Comparison of ENCODE assay signal across 1 cellular context in genomic region chr2:216777637-216778273, GRCh38.
TF ChIP-seq lines count a peak whose summit lies in the region.

No MANE protein-coding gene starts in this region.

TF ChIP-seq in HepG2, 621 proteins besides CTCF, POLR2A, EP300 and RAD21 (continued from another document and continues in another):
- TF ChIP-seq, protein P1, sequence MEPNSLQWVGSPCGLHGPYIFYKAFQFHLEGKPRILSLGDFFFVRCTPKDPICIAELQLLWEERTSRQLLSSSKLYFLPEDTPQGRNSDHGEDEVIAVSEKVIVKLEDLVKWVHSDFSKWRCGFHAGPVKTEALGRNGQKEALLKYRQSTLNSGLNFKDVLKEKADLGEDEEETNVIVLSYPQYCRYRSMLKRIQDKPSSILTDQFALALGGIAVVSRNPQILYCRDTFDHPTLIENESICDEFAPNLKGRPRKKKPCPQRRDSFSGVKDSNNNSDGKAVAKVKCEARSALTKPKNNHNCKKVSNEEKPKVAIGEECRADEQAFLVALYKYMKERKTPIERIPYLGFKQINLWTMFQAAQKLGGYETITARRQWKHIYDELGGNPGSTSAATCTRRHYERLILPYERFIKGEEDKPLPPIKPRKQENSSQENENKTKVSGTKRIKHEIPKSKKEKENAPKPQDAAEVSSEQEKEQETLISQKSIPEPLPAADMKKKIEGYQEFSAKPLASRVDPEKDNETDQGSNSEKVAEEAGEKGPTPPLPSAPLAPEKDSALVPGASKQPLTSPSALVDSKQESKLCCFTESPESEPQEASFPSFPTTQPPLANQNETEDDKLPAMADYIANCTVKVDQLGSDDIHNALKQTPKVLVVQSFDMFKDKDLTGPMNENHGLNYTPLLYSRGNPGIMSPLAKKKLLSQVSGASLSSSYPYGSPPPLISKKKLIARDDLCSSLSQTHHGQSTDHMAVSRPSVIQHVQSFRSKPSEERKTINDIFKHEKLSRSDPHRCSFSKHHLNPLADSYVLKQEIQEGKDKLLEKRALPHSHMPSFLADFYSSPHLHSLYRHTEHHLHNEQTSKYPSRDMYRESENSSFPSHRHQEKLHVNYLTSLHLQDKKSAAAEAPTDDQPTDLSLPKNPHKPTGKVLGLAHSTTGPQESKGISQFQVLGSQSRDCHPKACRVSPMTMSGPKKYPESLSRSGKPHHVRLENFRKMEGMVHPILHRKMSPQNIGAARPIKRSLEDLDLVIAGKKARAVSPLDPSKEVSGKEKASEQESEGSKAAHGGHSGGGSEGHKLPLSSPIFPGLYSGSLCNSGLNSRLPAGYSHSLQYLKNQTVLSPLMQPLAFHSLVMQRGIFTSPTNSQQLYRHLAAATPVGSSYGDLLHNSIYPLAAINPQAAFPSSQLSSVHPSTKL (CRISPR knock-in tag; IDR thresholded peaks at IDR 0.05): peak; percentile 49; the same call in 1 of the 2 replicates
- TF ChIP-seq FOXA1 (IDR thresholded peaks at IDR 0.05) (no peak), FOXA1 (CRISPR knock-in tag; IDR thresholded peaks at IDR 0.05) (peak; percentile 49; the same call in 1 of the 2 replicates), ZBTB38 (CRISPR knock-in tag; IDR thresholded peaks at IDR 0.05) (no peak), ZMYM3 (CRISPR knock-in tag; IDR thresholded peaks at IDR 0.05) (peak; percentile 28; the same call in 1 of the 2 replicates), SP1 (IDR thresholded peaks at IDR 0.05) (no peak), SP1 (CRISPR knock-in tag; IDR thresholded peaks at IDR 0.05) (peak; percentile 16; the same call in 1 of the 2 replicates), SOX13 (IDR thresholded peaks at IDR 0.05) (no peak), SOX13 (CRISPR knock-in tag; conservative IDR thresholded peaks at IDR 0.05 in 1 of 2, IDR thresholded peaks at IDR 0.05 in 1 of 2) (peak in 1 of 2 experiments; percentile 18; a peak in 1 of 4 replicates), ZNF547 (CRISPR knock-in tag; IDR thresholded peaks at IDR 0.05) (no peak), MEIS2 (CRISPR knock-in tag; IDR thresholded peaks at IDR 0.05) (0 out of 2 replicates have a peak, but pooled peaks have one; percentile 27), TEAD3 (CRISPR knock-in tag; optimal IDR thresholded peaks at IDR 0.05; ENCODE audit: borderline replicate concordance) (peak; percentile 46), ZNF513 (CRISPR knock-in tag; conservative IDR thresholded peaks at IDR 0.05) (no peak), ISL2 (CRISPR knock-in tag; IDR thresholded peaks at IDR 0.05) (peak; percentile 42; the same call in 1 of the 2 replicates), RXRB (CRISPR knock-in tag; IDR thresholded peaks at IDR 0.05; ENCODE audit: borderline replicate concordance) (peak; percentile 38), ZNF503 (CRISPR knock-in tag; IDR thresholded peaks at IDR 0.05) (0 out of 2 replicates have a peak, but pooled peaks have one; percentile 43), ZNF280D (CRISPR knock-in tag; IDR thresholded peaks at IDR 0.05) (0 out of 2 replicates have a peak, but pooled peaks have one; percentile 29), SALL2 (CRISPR knock-in tag; IDR thresholded peaks at IDR 0.05) (0 out of 2 replicates have a peak, but pooled peaks have one; percentile 23), ASH2L (IDR thresholded peaks at IDR 0.05; ENCODE audit: insufficient read length, low read depth, low read length) (peak; percentile 47), BCL6 (CRISPR knock-in tag; IDR thresholded peaks at IDR 0.05) (peak; percentile 18; the same call in 1 of the 2 replicates), CREB1 (IDR thresholded peaks at IDR 0.05) (no peak), CREB1 (CRISPR knock-in tag; IDR thresholded peaks at IDR 0.05) (no peak), KAT8 (CRISPR knock-in tag; IDR thresholded peaks at IDR 0.05) (0 out of 2 replicates have a peak, but pooled peaks have one; percentile 18), ZNF644 (CRISPR knock-in tag; IDR thresholded peaks at IDR 0.05; ENCODE audit: low read depth) (peak; percentile 100), CENPT (CRISPR knock-in tag; IDR thresholded peaks at IDR 0.05; ENCODE audit: low read depth) (no peak), HNF4A (CRISPR knock-in tag; IDR thresholded peaks at IDR 0.05) (peak; percentile 40; the same call in 1 of the 2 replicates), RFXAP (CRISPR knock-in tag; IDR thresholded peaks at IDR 0.05; ENCODE audit: borderline replicate concordance) (peak; percentile 28; the same call in 1 of the 2 replicates), TARDBP (CRISPR knock-in tag; IDR thresholded peaks at IDR 0.05) (peak; percentile 60; the same call in 1 of the 2 replicates), MEF2D (CRISPR knock-in tag; IDR thresholded peaks at IDR 0.05) (0 out of 2 replicates have a peak, but pooled peaks have one; percentile 39), ZFP36 (IDR thresholded peaks at IDR 0.05; ENCODE audit: borderline replicate concordance, low read depth, low read length, partially characterized antibody) (peak; percentile 59), SAP130 (CRISPR knock-in tag; IDR thresholded peaks at IDR 0.05; ENCODE audit: low read depth) (0 out of 2 replicates have a peak, but pooled peaks have one; percentile 25), ZFP36L1 (CRISPR knock-in tag; IDR thresholded peaks at IDR 0.05) (no peak), TBX2 (CRISPR knock-in tag; IDR thresholded peaks at IDR 0.05; ENCODE audit: borderline replicate concordance) (0 out of 2 replicates have a peak, but pooled peaks have one; percentile 30), ZNF124 (CRISPR knock-in tag; IDR thresholded peaks at IDR 0.05) (0 out of 2 replicates have a peak, but pooled peaks have one; percentile 62), PHF5A (CRISPR knock-in tag; IDR thresholded peaks at IDR 0.05; ENCODE audit: low read depth, unreplicated experiment) (no peak), SALL1 (CRISPR knock-in tag; IDR thresholded peaks at IDR 0.05) (peak; percentile 33; the same call in 1 of the 2 replicates), REPIN1 (CRISPR knock-in tag; IDR thresholded peaks at IDR 0.05; ENCODE audit: borderline replicate concordance, low read depth) (peak; percentile 44; the same call in 1 of the 2 replicates), FOXP4 (CRISPR knock-in tag; IDR thresholded peaks at IDR 0.05) (peak; percentile 74), MBD4 (IDR thresholded peaks at IDR 0.05; ENCODE audit: borderline replicate concordance, low read length) (no peak), NAIF1 (CRISPR knock-in tag; IDR thresholded peaks at IDR 0.05; ENCODE audit: borderline replicate concordance) (no peak), ZNF362 (CRISPR knock-in tag; IDR thresholded peaks at IDR 0.05; ENCODE audit: borderline replicate concordance) (no peak), ADNP (CRISPR knock-in tag; IDR thresholded peaks at IDR 0.05) (peak; percentile 72; the same call in 1 of the 2 replicates), HMGA1 (CRISPR knock-in tag; conservative IDR thresholded peaks at IDR 0.05) (no peak), STAG1 (CRISPR knock-in tag; IDR thresholded peaks at IDR 0.05) (peak; percentile 91), THAP11 (CRISPR knock-in tag; IDR thresholded peaks at IDR 0.05) (peak; percentile 62), ERF (CRISPR knock-in tag; IDR thresholded peaks at IDR 0.05) (peak; percentile 61; the same call in 1 of the 2 replicates), NRL (CRISPR knock-in tag; IDR thresholded peaks at IDR 0.05; ENCODE audit: borderline replicate concordance) (no peak), SMC3 (IDR thresholded peaks at IDR 0.05; ENCODE audit: low read length) (peak; percentile 90), TMF1 (CRISPR knock-in tag; IDR thresholded peaks at IDR 0.05; ENCODE audit: low read depth) (no peak), NFE2 (CRISPR knock-in tag; IDR thresholded peaks at IDR 0.05) (no peak), ZNF263 (CRISPR knock-in tag; IDR thresholded peaks at IDR 0.05) (peak; percentile 42; the same call in 1 of the 2 replicates)
- TF ChIP-seq, protein P2, sequence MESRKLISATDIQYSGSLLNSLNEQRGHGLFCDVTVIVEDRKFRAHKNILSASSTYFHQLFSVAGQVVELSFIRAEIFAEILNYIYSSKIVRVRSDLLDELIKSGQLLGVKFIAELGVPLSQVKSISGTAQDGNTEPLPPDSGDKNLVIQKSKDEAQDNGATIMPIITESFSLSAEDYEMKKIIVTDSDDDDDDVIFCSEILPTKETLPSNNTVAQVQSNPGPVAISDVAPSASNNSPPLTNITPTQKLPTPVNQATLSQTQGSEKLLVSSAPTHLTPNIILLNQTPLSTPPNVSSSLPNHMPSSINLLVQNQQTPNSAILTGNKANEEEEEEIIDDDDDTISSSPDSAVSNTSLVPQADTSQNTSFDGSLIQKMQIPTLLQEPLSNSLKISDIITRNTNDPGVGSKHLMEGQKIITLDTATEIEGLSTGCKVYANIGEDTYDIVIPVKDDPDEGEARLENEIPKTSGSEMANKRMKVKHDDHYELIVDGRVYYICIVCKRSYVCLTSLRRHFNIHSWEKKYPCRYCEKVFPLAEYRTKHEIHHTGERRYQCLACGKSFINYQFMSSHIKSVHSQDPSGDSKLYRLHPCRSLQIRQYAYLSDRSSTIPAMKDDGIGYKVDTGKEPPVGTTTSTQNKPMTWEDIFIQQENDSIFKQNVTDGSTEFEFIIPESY (CRISPR knock-in tag; IDR thresholded peaks at IDR 0.05): peak; percentile 27; the same call in 1 of the 2 replicates
- TF ChIP-seq, protein P3, sequence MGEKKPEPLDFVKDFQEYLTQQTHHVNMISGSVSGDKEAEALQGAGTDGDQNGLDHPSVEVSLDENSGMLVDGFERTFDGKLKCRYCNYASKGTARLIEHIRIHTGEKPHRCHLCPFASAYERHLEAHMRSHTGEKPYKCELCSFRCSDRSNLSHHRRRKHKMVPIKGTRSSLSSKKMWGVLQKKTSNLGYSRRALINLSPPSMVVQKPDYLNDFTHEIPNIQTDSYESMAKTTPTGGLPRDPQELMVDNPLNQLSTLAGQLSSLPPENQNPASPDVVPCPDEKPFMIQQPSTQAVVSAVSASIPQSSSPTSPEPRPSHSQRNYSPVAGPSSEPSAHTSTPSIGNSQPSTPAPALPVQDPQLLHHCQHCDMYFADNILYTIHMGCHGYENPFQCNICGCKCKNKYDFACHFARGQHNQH (CRISPR knock-in tag; IDR thresholded peaks at IDR 0.05): peak; percentile 35; the same call in 1 of the 2 replicates
